8 cellular contexts compared by ENCODE assay signal in genomic region chr3:112561693-112562529, GRCh38. TPM values are rescaled to one million over a fixed set of nuclear protein-coding genes. Genes with fewer than 3 reads are reported as not detected.
DNase-seq lines count a peak whose midpoint lies in the region; ATAC-seq, FAIRE-seq and TF ChIP-seq lines count a peak whose summit lies in the region.

TSS of gene ATG3 (minus strand) at chr3:112561962. CDS start at chr3:112561528, 434 bp downstream.
TSS of gene SLC35A5 (plus strand) at chr3:112562045. CDS start at chr3:112563404, 1,359 bp downstream.

- peak within 1 kb of the TSS; percentile 43 for H2AFZ ChIP-seq in OCI-LY7 (ENCODE audit: low read length)
- peak within 1 kb of the TSS; percentile 74 for H2AFZ ChIP-seq in endothelial cell of umbilical vein (ENCODE audit: low read depth, low read length)

- peak; percentile 89 for TF ChIP-seq POLR2A in endothelial cell of umbilical vein (IDR thresholded peaks at IDR 0.05; ENCODE audit: low read depth, low read length)

- BruUV-seq in OCI-LY7 (replicated peaks; lab: Mats Ljungman, UMichigan) (TSS peak; percentile 82), endothelial cell of umbilical vein (replicated peaks; lab: Mats Ljungman, UMichigan) (TSS peak; percentile 82)

- no peaks in the 10 kb centered on the region for H3K9me1 ChIP-seq in endothelial cell of umbilical vein (replicated peaks; ENCODE audit: control insufficient read depth, extremely low read depth, insufficient read depth, low read length)

- H3K79me2 ChIP-seq in OCI-LY7 (ENCODE audit: insufficient read depth, low read depth, low read length) (peaks cover 63% of the 10 kb centered on the region), endothelial cell of umbilical vein (ENCODE audit: control insufficient read depth, insufficient read depth, low read length) (peaks cover 39% of the 10 kb centered on the region)

- TF ChIP-seq CTCF in OCI-LY7 (conservative IDR thresholded peaks at IDR 0.05; ENCODE audit: low read length) (no peak), endothelial cell of umbilical vein (IDR thresholded peaks at IDR 0.05; ENCODE audit: extremely low read depth in 1 of 2, insufficient read depth in 1 of 2, low read depth in 1 of 2, low read length in 2 of 2) (peak in 1 of 2 donors; percentile 10)

- H3K4me3 ChIP-seq in OCI-LY7 (ENCODE audit: low read depth, low read length, poor library complexity, severe bottlenecking) (peak within 1 kb of the TSS; percentile 95), endothelial cell of umbilical vein (replicated peaks in 1 of 3; ENCODE audit: insufficient read depth in 1 of 3, low read depth in 1 of 3, low read length in 3 of 3) (peak within 1 kb of the TSS; percentile 94 to 100 (median 97))

- H3K4me1 ChIP-seq in OCI-LY7 (ENCODE audit: insufficient read depth, low read length, poor library complexity, severe bottlenecking), result peaks cover 28% of the 10 kb centered on the region
- peaks cover 17% of the 10 kb centered on the region for H3K4me1 ChIP-seq in endothelial cell of umbilical vein (ENCODE audit: control insufficient read depth, extremely low read depth, insufficient read depth, low read length)

- POLR2A ChIA-PET in OCI-LY7 (lab: Charles Lee) (interaction anchor here (0.7 to 1.4 kb wide), 8 partner anchors 11 to 583 kb away, joined by 3 to 5 read pairs (median 4); partner anchors contain the start of genes ABHD10 and GCSAM), endothelial cell of umbilical vein (lab: Charles Lee) (interaction anchor here (1.0 to 1.1 kb wide), 2 partner anchors 43 to 80 kb away, joined by 3 to 6 read pairs; no protein-coding TSS in a partner anchor)

- H3K9me3 ChIP-seq in OCI-LY7 (ENCODE audit: low read length) (0 out of 2 replicates have a peak, but pooled peaks cover 9% of the 10 kb centered on the region), endothelial cell of umbilical vein (replicated peaks; ENCODE audit: control insufficient read depth, insufficient read depth, low read length) (no peaks in the 10 kb centered on the region)

- ATAC-seq in GM21526 (IDR thresholded peaks at IDR 0.05; ENCODE audit: low FRiP score, unreplicated experiment), result peak; percentile 77

- H3K9ac ChIP-seq in endothelial cell of umbilical vein (replicated peaks; ENCODE audit: extremely low read depth, insufficient read depth, low read length), result peak within 1 kb of the TSS; percentile 99

- H4K20me1 ChIP-seq in OCI-LY7 (ENCODE audit: insufficient read depth, low read length) (peaks cover 18% of the 10 kb centered on the region; the same call in 1 of the 2 replicates), endothelial cell of umbilical vein (replicated peaks; ENCODE audit: control insufficient read depth, extremely low read depth, insufficient read depth, low read length) (no peaks in the 10 kb centered on the region)

- H3K27ac ChIP-seq in OCI-LY7 (ENCODE audit: low read depth, low read length, poor library complexity, severe bottlenecking) (peak within 1 kb of the TSS; percentile 80), endothelial cell of umbilical vein (ENCODE audit: insufficient read depth, low read depth, low read length) (peak within 1 kb of the TSS; percentile 78)

- H3K9me2 ChIP-seq in OCI-LY7 (ENCODE audit: insufficient read depth, low read length), result no peaks in the 10 kb centered on the region

- H3K4me2 ChIP-seq in OCI-LY7 (ENCODE audit: low read length) (peak within 1 kb of the TSS; percentile 78), endothelial cell of umbilical vein (ENCODE audit: insufficient read depth, low read length) (peak within 1 kb of the TSS; percentile 99)

- intact Hi-C loops in OCI-LY7 (cut with micrococcal nuclease; ENCODE audit: unreplicated experiment), result loop anchor here (5.0 kb wide), 3 partner anchors 425 to 455 kb away; a partner anchor contains a TSS
- intact Hi-C loops in endothelial cell of umbilical vein (cut with micrococcal nuclease), result loop anchor here (1.0 to 10.0 kb wide), 4 partner anchors 43 to 1133 kb away; partner anchors contain the start of genes CCDC80, GTPBP8 and USF3

- DNase-seq in DMS 273 treated with DMSO at 0.1 percent for 48 hours (lab: John Stamatoyannopoulos, UW) (peak; percentile 99), HuH-7.5 (ENCODE audit: low spot score) (peak; percentile 90), OCI-LY7 (ENCODE audit: low spot score) (peak; percentile 99), activated T-cell treated with anti-CD3 and anti-CD28 coated beads for 1 hour (ENCODE audit: low read depth) (peak; percentile 99), endothelial cell of umbilical vein (ENCODE audit: low read depth, low spot score) (peak; percentile 99), midbrain (lab: John Stamatoyannopoulos, UW) (peak; percentile 99)
- peak; percentile 99 for DNase-seq in stimulated activated CD8-positive, alpha-beta memory T cell treated with anti-CD3 and anti-CD28 coated beads, Interleukin-2, amount 100 ng/mL, for 1 hour (ENCODE audit: low read depth in 2 of 2)

- peaks cover 50% of the 10 kb centered on the region for H3K36me3 ChIP-seq in OCI-LY7 (ENCODE audit: insufficient read depth, low read length)
- H3K36me3 ChIP-seq in endothelial cell of umbilical vein (ENCODE audit: control insufficient read depth in 2 of 2, extremely low read depth in 1 of 2, insufficient read depth in 2 of 2, low read length in 2 of 2), result peaks cover 0 to 2% of the 10 kb centered on the region in 2 experiments

- dilution Hi-C loops in endothelial cell of umbilical vein (cut with MboI; ENCODE audit: extremely low pct_ligation_motif_present, low sequenced_read_pairs), result no loop called here

- CTCF ChIA-PET in OCI-LY7 (lab: Charles Lee; ENCODE audit: unreplicated experiment) (interaction anchor here (1.0 to 1.4 kb wide), 3 partner anchors 268 to 450 kb away, joined by 3 read pairs; partner anchors contain the start of gene SLC9C1), endothelial cell of umbilical vein (lab: Charles Lee) (interaction anchor here (0.7 to 1.5 kb wide), 8 partner anchors 20 to 450 kb away, joined by 3 to 7 read pairs (median 3); partner anchors contain the start of gene SLC9C1)

- no peaks in the 10 kb centered on the region for H3K27me3 ChIP-seq in endothelial cell of umbilical vein (ENCODE audit: control insufficient read depth in 2 of 2, insufficient read depth in 2 of 2, low read length in 2 of 2)

- FAIRE-seq in endothelial cell of umbilical vein (lab: Jason Lieb, UNC), result peak; percentile 93

TF ChIP-seq in endothelial cell of umbilical vein, 7 proteins besides CTCF, POLR2A, EP300 and RAD21:
- no peak for TF ChIP-seq JUN (IDR thresholded peaks at IDR 0.05; ENCODE audit: borderline replicate concordance, insufficient read depth, insufficient read length, low read depth)
- no peak for TF ChIP-seq EZH2 (IDR thresholded peaks at IDR 0.05; ENCODE audit: borderline replicate concordance, low read depth, low read length, severe bottlenecking)
- no peak for TF ChIP-seq GATA2 (IDR thresholded peaks at IDR 0.05; ENCODE audit: insufficient read depth, insufficient read length, low read depth, low read length)
- TF ChIP-seq, protein P1, sequence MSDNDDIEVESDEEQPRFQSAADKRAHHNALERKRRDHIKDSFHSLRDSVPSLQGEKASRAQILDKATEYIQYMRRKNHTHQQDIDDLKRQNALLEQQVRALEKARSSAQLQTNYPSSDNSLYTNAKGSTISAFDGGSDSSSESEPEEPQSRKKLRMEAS (IDR thresholded peaks at IDR 0.05; ENCODE audit: insufficient read depth, insufficient read length), result peak; percentile 99
- no peak for TF ChIP-seq FOS (IDR thresholded peaks at IDR 0.05; ENCODE audit: borderline replicate concordance, insufficient read depth, low read length)
- no peak for TF ChIP-seq MYC (IDR thresholded peaks at IDR 0.05; ENCODE audit: low read depth, low read length)
- TF ChIP-seq POLR2AphosphoS5 (IDR thresholded peaks at IDR 0.05; ENCODE audit: insufficient read depth, low read depth, low read length), result peak; percentile 84
TF ChIP-seq in endothelial cell of umbilical vein: peak in this region for 2.

RNA-seq across cellular contexts. Expression of gene ATG3, which starts in this region (rescaled TPM):
- total RNA-seq in OCI-LY7 (2014; rRNA removed; shearing (Covaris generic)), result 84.6 and 109 TPM in 2 replicates
- total RNA-seq in OCI-LY7 (2022) (109 TPM in 2 replicates), endothelial cell of umbilical vein (62.4 TPM in 2 replicates)
- 33.0 and 36.0 TPM in 2 replicates for polyA plus RNA-seq in endothelial cell of umbilical vein
- 42.0 and 43.8 TPM in 2 replicates for polyA plus RNA-seq in endothelial cell of umbilical vein (2011; cell fraction: cytosol; rRNA removed)
- 26.8 and 32.7 TPM in 2 replicates for polyA plus RNA-seq in endothelial cell of umbilical vein (2011; cell fraction: nucleus; rRNA removed)
- 43.0 and 52.2 TPM in 2 replicates for polyA plus RNA-seq in endothelial cell of umbilical vein (2012)
- polyA minus RNA-seq in endothelial cell of umbilical vein, result 21.7 and 23.2 TPM in 2 replicates
- 47.1 TPM for polyA minus RNA-seq in endothelial cell of umbilical vein (2011; cell fraction: cytosol; rRNA and poly(A)+ RNA removed)
- 29.7 and 38.3 TPM in 2 replicates for polyA minus RNA-seq in endothelial cell of umbilical vein (2011; cell fraction: nucleus; rRNA and poly(A)+ RNA removed)

RNA-seq across cellular contexts. Expression of gene SLC35A5, which starts in this region (rescaled TPM):
- total RNA-seq in OCI-LY7 (2014; rRNA removed; shearing (Covaris generic)), result 10.3 and 12.4 TPM in 2 replicates
- total RNA-seq in OCI-LY7 (2022) (22.7 and 26.4 TPM in 2 replicates), endothelial cell of umbilical vein (25.1 and 25.6 TPM in 2 replicates)
- polyA plus RNA-seq in endothelial cell of umbilical vein, result 27.7 and 40.1 TPM in 2 replicates
- 19.3 and 19.5 TPM in 2 replicates for polyA plus RNA-seq in endothelial cell of umbilical vein (2011; cell fraction: cytosol; rRNA removed)
- 16.7 and 23.2 TPM in 2 replicates for polyA plus RNA-seq in endothelial cell of umbilical vein (2011; cell fraction: nucleus; rRNA removed)
- polyA plus RNA-seq in endothelial cell of umbilical vein (2012), result 21.0 and 23.6 TPM in 2 replicates
- polyA minus RNA-seq in endothelial cell of umbilical vein, result 39.5 and 43.7 TPM in 2 replicates
- polyA minus RNA-seq in endothelial cell of umbilical vein (2011; cell fraction: cytosol; rRNA and poly(A)+ RNA removed), result 17.6 TPM
- 18.3 and 30.2 TPM in 2 replicates for polyA minus RNA-seq in endothelial cell of umbilical vein (2011; cell fraction: nucleus; rRNA and poly(A)+ RNA removed)

Comparison
In these comparisons a context has a peak if more than half of its experiments do, and no peak if none do; other contexts are left out.
1. Peak in every context shown above with its lines: DNase-seq, ATAC-seq, H3K4me3 ChIP-seq and H3K27ac ChIP-seq.